Comparison of ENCODE assay signal across 21 cellular contexts in genomic region chr7:90856317-90857072, GRCh38.
DNase-seq lines count a peak whose midpoint lies in the region; ATAC-seq and TF ChIP-seq lines count a peak whose summit lies in the region.
"Had no signal": no experiment of that assay in that cellular context is flagged by ENCODE, and none has a peak within 500 bp of the region (broad histone marks: within the 10 kb centered on the region; RNA-seq: fewer than 3 reads in every experiment).

No MANE protein-coding gene starts in this region.

- no peaks in the 10 kb centered on the region for H3K27me3 Mint-ChIP-seq in activated naive CD8-positive, alpha-beta T cell treated with anti-CD3 and anti-CD28 coated beads for 36 hours
- H3K27me3 Mint-ChIP-seq in activated naive CD8-positive, alpha-beta T cell treated with anti-CD3 and anti-CD28 coated beads, Interleukin-2, amount 50 U/mL, for 24 hours, result no peaks in the 10 kb centered on the region
- no peaks in the 10 kb centered on the region for H3K27me3 Mint-ChIP-seq in activated B cell treated with CpG ODN at 0.5 μM for 24 hours
- no peaks in the 10 kb centered on the region for H3K27me3 Mint-ChIP-seq in activated CD4-positive, alpha-beta T cell treated with anti-CD3 and anti-CD28 coated beads for 36 hours

- no peak overlapping the region for H3K4me2 ChIP-seq in neuronal stem cell (ENCODE audit: insufficient read depth, low read length, poor library complexity, severe bottlenecking)
- H3K4me2 ChIP-seq: SK-N-SH had no signal

- H3K36me3 ChIP-seq in neuronal stem cell (replicated peaks in 1 of 2; ENCODE audit: control insufficient read depth in 2 of 2, insufficient read depth in 2 of 2, low read length in 2 of 2), result peaks cover 0 to 1% of the 10 kb centered on the region in 2 donors

- no peak overlapping the region for H3K9ac ChIP-seq in neuronal stem cell (ENCODE audit: low read depth, low read length, poor library complexity)
- H3K9ac ChIP-seq: SK-N-SH had no signal

- no peaks in the 10 kb centered on the region for H3K9me3 ChIP-seq in neuronal stem cell (replicated peaks in 1 of 2; ENCODE audit: control insufficient read depth in 2 of 2, insufficient read depth in 1 of 2, low read depth in 1 of 2, low read length in 2 of 2)
- H3K9me3 ChIP-seq: SK-N-SH had no signal

- no peak for TF ChIP-seq CTCF in activated B cell treated with CpG ODN at 0.5 μM for 24 hours (IDR thresholded peaks at IDR 0.05)

- POLR2A ChIA-PET in activated B cell treated with CpG ODN at 0.5 μM for 24 hours (lab: Charles Lee), result no interaction called here
- POLR2A ChIA-PET in activated CD4-positive, alpha-beta T cell treated with anti-CD3 and anti-CD28 coated beads for 36 hours (lab: Charles Lee), result no interaction called here

- no peak overlapping the region for H3K14ac ChIP-seq in neuronal stem cell (ENCODE audit: low read length)

- peaks cover 4% of the 10 kb centered on the region in 2 donors for H3K4me1 ChIP-seq in neuronal stem cell (ENCODE audit: control insufficient read depth in 2 of 2, insufficient read depth in 1 of 2, low read depth in 1 of 2, low read length in 2 of 2)

- no peak overlapping the region for H3K4me3 Mint-ChIP-seq in activated naive CD8-positive, alpha-beta T cell treated with anti-CD3 and anti-CD28 coated beads for 36 hours
- H3K4me3 Mint-ChIP-seq in activated naive CD8-positive, alpha-beta T cell treated with anti-CD3 and anti-CD28 coated beads, Interleukin-2, amount 50 U/mL, for 24 hours, result no peak overlapping the region
- H3K4me3 Mint-ChIP-seq in activated B cell treated with CpG ODN at 0.5 μM for 24 hours, result no peak overlapping the region
- no peak overlapping the region for H3K4me3 Mint-ChIP-seq in activated CD4-positive, alpha-beta T cell treated with anti-CD3 and anti-CD28 coated beads for 36 hours
- H3K4me3 Mint-ChIP-seq: HFFc6 had no signal

- H3K36me3 Mint-ChIP-seq in activated naive CD8-positive, alpha-beta T cell treated with anti-CD3 and anti-CD28 coated beads for 36 hours, result no peaks in the 10 kb centered on the region
- no peaks in the 10 kb centered on the region for H3K36me3 Mint-ChIP-seq in activated naive CD8-positive, alpha-beta T cell treated with anti-CD3 and anti-CD28 coated beads, Interleukin-2, amount 50 U/mL, for 24 hours (ENCODE audit: low read depth)
- peaks cover 16% of the 10 kb centered on the region for H3K36me3 Mint-ChIP-seq in activated B cell treated with CpG ODN at 0.5 μM for 24 hours (ENCODE audit: low read depth)
- H3K36me3 Mint-ChIP-seq in activated CD4-positive, alpha-beta T cell treated with anti-CD3 and anti-CD28 coated beads for 36 hours (ENCODE audit: low read depth), result no peaks in the 10 kb centered on the region

- H2BK120ac ChIP-seq in neuronal stem cell (ENCODE audit: low read depth, low read length), result no peak overlapping the region

- no peak for ATAC-seq in activated naive CD8-positive, alpha-beta T cell treated with anti-CD3 and anti-CD28 coated beads, Interleukin-2, amount 50 U/mL, for 24 hours
- ATAC-seq in HG02885 (IDR thresholded peaks at IDR 0.05; ENCODE audit: poor library complexity, unreplicated experiment) (peak; percentile 50), activated B cell treated with CpG ODN at 0.5 μM for 24 hours (ENCODE audit: low read depth) (no peak)
- ATAC-seq in activated CD4-positive, alpha-beta T cell treated with anti-CD3 and anti-CD28 coated beads for 36 hours, result no peak
- ATAC-seq: HepG2 had no signal

- H3K79me1 ChIP-seq in neuronal stem cell (ENCODE audit: low read depth, low read length), result peaks cover 2% of the 10 kb centered on the region

- DNase-seq in activated naive CD8-positive, alpha-beta T cell treated with anti-CD3 and anti-CD28 coated beads for 36 hours, result no peak
- no peak for DNase-seq in activated naive CD8-positive, alpha-beta T cell treated with anti-CD3 and anti-CD28 coated beads, Interleukin-2, amount 50 U/mL, for 24 hours
- no peak for DNase-seq in activated B cell treated with CpG ODN at 0.5 μM for 24 hours
- DNase-seq in activated CD4-positive, alpha-beta T cell treated with anti-CD3 and anti-CD28 coated beads for 36 hours, result no peak
- no peak for DNase-seq in NCI-H2029 (lab: John Stamatoyannopoulos, UW)
- no peak for DNase-seq in retina
- DNase-seq in neuronal stem cell (ENCODE audit: low spot score), result no peak
- DNase-seq: C1 segment of cervical spinal cord, DMS 273 treated with DMSO at 0.1 percent for 48 hours, HFFc6, Karpas-422, MM.1S, NCI-H1105 treated with DMSO at 0.1 percent for 48 hours, NCI-H187 treated with DMSO at 0.1 percent for 48 hours, NCI-H2171, NCI-H510A, NCI-H82, SK-N-SH had no signal

- no peak overlapping the region for H2BK12ac ChIP-seq in neuronal stem cell (ENCODE audit: low read length)

- H4K91ac ChIP-seq in neuronal stem cell (ENCODE audit: low read depth, low read length, poor library complexity), result no peak overlapping the region

- H3K23ac ChIP-seq in neuronal stem cell (ENCODE audit: low read depth, low read length, poor library complexity), result no peak overlapping the region

- no peak overlapping the region for H3K27ac ChIP-seq in neuronal stem cell (replicated peaks; ENCODE audit: low read length)
- H3K27ac ChIP-seq: 22Rv1 had no signal

- no peak overlapping the region for H3K18ac ChIP-seq in neuronal stem cell (ENCODE audit: low read length)

- no peaks in the 10 kb centered on the region for H3K9me3 Mint-ChIP-seq in activated naive CD8-positive, alpha-beta T cell treated with anti-CD3 and anti-CD28 coated beads for 36 hours
- H3K9me3 Mint-ChIP-seq in activated naive CD8-positive, alpha-beta T cell treated with anti-CD3 and anti-CD28 coated beads, Interleukin-2, amount 50 U/mL, for 24 hours, result no peaks in the 10 kb centered on the region
- H3K9me3 Mint-ChIP-seq in activated B cell treated with CpG ODN at 0.5 μM for 24 hours, result no peaks in the 10 kb centered on the region
- no peaks in the 10 kb centered on the region for H3K9me3 Mint-ChIP-seq in activated CD4-positive, alpha-beta T cell treated with anti-CD3 and anti-CD28 coated beads for 36 hours (ENCODE audit: low read depth)
- H3K9me3 Mint-ChIP-seq: HFFc6 had no signal

- peak overlapping the region; percentile 42 for H3K27ac Mint-ChIP-seq in activated naive CD8-positive, alpha-beta T cell treated with anti-CD3 and anti-CD28 coated beads for 36 hours
- H3K27ac Mint-ChIP-seq in activated naive CD8-positive, alpha-beta T cell treated with anti-CD3 and anti-CD28 coated beads, Interleukin-2, amount 50 U/mL, for 24 hours, result no peak overlapping the region
- H3K27ac Mint-ChIP-seq in activated B cell treated with CpG ODN at 0.5 μM for 24 hours, result peak overlapping the region; percentile 2
- H3K27ac Mint-ChIP-seq in activated CD4-positive, alpha-beta T cell treated with anti-CD3 and anti-CD28 coated beads for 36 hours, result no peak overlapping the region
- H3K27ac Mint-ChIP-seq: HFFc6 had no signal

- no peak overlapping the region for H4K8ac ChIP-seq in neuronal stem cell (ENCODE audit: low read depth, low read length)

- CTCF ChIA-PET in activated B cell treated with CpG ODN at 0.5 μM for 24 hours (lab: Charles Lee), result no interaction called here
- CTCF ChIA-PET in activated CD4-positive, alpha-beta T cell treated with anti-CD3 and anti-CD28 coated beads for 36 hours (lab: Charles Lee), result no interaction called here

- no peaks in the 10 kb centered on the region for H3K27me3 ChIP-seq in neuronal stem cell (ENCODE audit: control insufficient read depth in 3 of 3, insufficient read depth in 3 of 3, low read depth in 1 of 3, low read length in 3 of 3)

- no peak overlapping the region for H2BK15ac ChIP-seq in neuronal stem cell (ENCODE audit: low read length)

- no peak overlapping the region for H3K4ac ChIP-seq in neuronal stem cell (ENCODE audit: low read length)

- no peak overlapping the region for H2BK5ac ChIP-seq in neuronal stem cell (ENCODE audit: low read length)

- intact Hi-C loops in activated B cell treated with CpG ODN at 0.5 μM for 24 hours (cut with micrococcal nuclease), result no loop called here
- intact Hi-C loops in activated CD4-positive, alpha-beta T cell treated with anti-CD3 and anti-CD28 coated beads for 36 hours (cut with DNase I, micrococcal nuclease), result no loop called here

- H3K4me3 ChIP-seq in neuronal stem cell (ENCODE audit: low read length in 2 of 2), result no peak overlapping the region

- no peak overlapping the region for H2AFZ ChIP-seq in neuronal stem cell (ENCODE audit: low read length)

- WGBS in neuronal stem cell (ENCODE audit: extremely low coverage in 2 of 2, insufficient read length in 2 of 2, insufficient replicate concordance in 1 of 2), 2 donors, result no CpG with 5 or more reads among the region's 6 CpGs

- H2AK5ac ChIP-seq in neuronal stem cell (ENCODE audit: low read depth, low read length), result no peak overlapping the region

- no peaks in the 10 kb centered on the region for H3K4me1 Mint-ChIP-seq in activated naive CD8-positive, alpha-beta T cell treated with anti-CD3 and anti-CD28 coated beads for 36 hours
- H3K4me1 Mint-ChIP-seq in activated naive CD8-positive, alpha-beta T cell treated with anti-CD3 and anti-CD28 coated beads, Interleukin-2, amount 50 U/mL, for 24 hours, result no peaks in the 10 kb centered on the region
- H3K4me1 Mint-ChIP-seq in activated B cell treated with CpG ODN at 0.5 μM for 24 hours, result peaks cover 15% of the 10 kb centered on the region
- H3K4me1 Mint-ChIP-seq in activated CD4-positive, alpha-beta T cell treated with anti-CD3 and anti-CD28 coated beads for 36 hours, result no peaks in the 10 kb centered on the region

Comparison
In these comparisons a context has a peak if more than half of its experiments do, and no peak if none do; other contexts are left out.
1. H3K27ac Mint-ChIP-seq: peak in activated naive CD8-positive, alpha-beta T cell treated with anti-CD3 and anti-CD28 coated beads for 36 hours (single experiment) and activated B cell treated with CpG ODN at 0.5 μM for 24 hours (single experiment); none in activated naive CD8-positive, alpha-beta T cell treated with anti-CD3 and anti-CD28 coated beads, Interleukin-2, amount 50 U/mL, for 24 hours (single experiment) and activated CD4-positive, alpha-beta T cell treated with anti-CD3 and anti-CD28 coated beads for 36 hours (single experiment).